1 cellular context compared by ENCODE assay signal in genomic region chr10:111209666-111210065, GRCh38.
TF ChIP-seq lines count a peak whose summit lies in the region.

No MANE protein-coding gene starts in this region.

TF ChIP-seq in SK-N-SH treated with all-trans-retinoic acid at 6 μM for 48 hours, 23 proteins besides CTCF, POLR2A, EP300 and RAD21 (continued from another document):
- TF ChIP-seq PATZ1 (CRISPR knock-in tag; IDR thresholded peaks at IDR 0.05; ENCODE audit: borderline replicate concordance) (no peak), TSHZ2 (CRISPR knock-in tag; IDR thresholded peaks at IDR 0.05) (no peak), ZNF565 (CRISPR knock-in tag; conservative IDR thresholded peaks at IDR 0.05; ENCODE audit: low read depth) (no peak), GLIS3 (CRISPR knock-in tag; IDR thresholded peaks at IDR 0.05) (no peak)
